Comparison of ENCODE assay signal across 23 cellular contexts in the genomic region with DNA sequence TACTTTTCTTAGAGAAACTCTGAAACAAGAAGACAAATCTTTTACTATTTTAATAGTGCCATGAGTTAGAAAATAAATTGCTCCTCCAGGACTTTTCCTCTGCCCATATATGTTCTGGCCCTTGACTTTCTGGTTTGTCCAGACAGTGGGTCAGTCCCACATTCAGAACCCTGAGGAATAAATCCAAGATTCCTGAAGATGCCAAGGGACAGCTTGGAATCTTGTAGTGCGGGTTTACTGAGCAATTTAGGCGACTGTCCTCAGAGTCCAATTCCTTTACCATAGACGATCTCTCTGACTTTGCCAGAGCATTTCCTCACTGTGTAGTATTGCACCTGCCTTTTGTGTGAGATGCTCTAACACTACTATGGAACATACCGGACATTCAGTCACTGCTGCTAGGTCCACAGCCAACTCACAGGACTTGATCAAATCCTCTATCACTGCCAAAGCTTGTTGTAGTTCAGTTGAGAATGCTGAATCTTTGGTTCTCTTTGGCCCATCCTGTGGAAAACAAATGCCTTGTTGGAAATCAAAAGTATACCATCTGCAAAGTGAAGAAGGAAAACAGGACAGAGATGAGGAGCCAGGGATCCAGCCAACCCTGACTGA. TPM values are rescaled to one million over a fixed set of nuclear protein-coding genes. Genes with fewer than 3 reads are reported as not detected.
DNase-seq lines count a peak whose midpoint lies in the region; ATAC-seq, FAIRE-seq and TF ChIP-seq lines count a peak whose summit lies in the region.
"Had no signal": no experiment of that assay in that cellular context is flagged by ENCODE, and none has a peak within 500 bp of the region (broad histone marks: within the 10 kb centered on the region; RNA-seq: fewer than 3 reads in every experiment).

No MANE protein-coding gene starts in this region.

- H3K27me3 ChIP-seq in bronchial epithelial cell (ENCODE audit: control insufficient read depth, insufficient read depth, low read length) (no peaks in the 10 kb centered on the region), left lung (no peaks in the 10 kb centered on the region)
- H3K27me3 ChIP-seq: BLaER1 had no signal

- H3K4me3 Mint-ChIP-seq in activated naive CD8-positive, alpha-beta T cell treated with anti-CD3 and anti-CD28 coated beads, Interleukin-2, amount 50 U/mL, for 24 hours, result no peak overlapping the region
- no peak overlapping the region for H3K4me3 Mint-ChIP-seq in activated naive CD8-positive, alpha-beta T cell treated with anti-CD3 and anti-CD28 coated beads for 36 hours
- no peak overlapping the region for H3K4me3 Mint-ChIP-seq in nephron progenitor cell
- H3K4me3 Mint-ChIP-seq: CD14-positive monocyte; CD8-positive, alpha-beta T cell; IgD-negative memory B cell had no signal

- peaks cover 64% of the 10 kb centered on the region for H3K4me1 Mint-ChIP-seq in activated naive CD8-positive, alpha-beta T cell treated with anti-CD3 and anti-CD28 coated beads, Interleukin-2, amount 50 U/mL, for 24 hours
- H3K4me1 Mint-ChIP-seq in activated naive CD8-positive, alpha-beta T cell treated with anti-CD3 and anti-CD28 coated beads for 36 hours, result peaks cover 36% of the 10 kb centered on the region
- H3K4me1 Mint-ChIP-seq in nephron progenitor cell, result peaks cover 25% of the 10 kb centered on the region

- H3K4me1 ChIP-seq in left lung, result peaks cover 0 to 25% of the 10 kb centered on the region in 2 donors
- H3K4me1 ChIP-seq: A549 had no signal

- no peaks in the 10 kb centered on the region for H3K9me3 ChIP-seq in left lung
- H3K9me3 ChIP-seq: A549, BLaER1, HAP-1 had no signal

- peak; percentile 47 for FAIRE-seq in bronchial epithelial cell (lab: Jason Lieb, UNC)
- FAIRE-seq: A549, GM12878, GM19239, HepG2 had no signal

- peaks cover 10% of the 10 kb centered on the region for H3K9me3 Mint-ChIP-seq in activated naive CD8-positive, alpha-beta T cell treated with anti-CD3 and anti-CD28 coated beads, Interleukin-2, amount 50 U/mL, for 24 hours
- H3K9me3 Mint-ChIP-seq in activated naive CD8-positive, alpha-beta T cell treated with anti-CD3 and anti-CD28 coated beads for 36 hours, result peaks cover 9% of the 10 kb centered on the region
- H3K9me3 Mint-ChIP-seq in nephron progenitor cell, result no peaks in the 10 kb centered on the region
- H3K9me3 Mint-ChIP-seq: CD14-positive monocyte; CD8-positive, alpha-beta T cell; IgD-negative memory B cell had no signal

- DNase-seq in activated naive CD8-positive, alpha-beta T cell treated with anti-CD3 and anti-CD28 coated beads, Interleukin-2, amount 50 U/mL, for 24 hours, result no peak
- DNase-seq in activated naive CD8-positive, alpha-beta T cell treated with anti-CD3 and anti-CD28 coated beads for 36 hours, result no peak
- DNase-seq in bronchial epithelial cell (ENCODE audit: low read depth) (no peak), nephron progenitor cell (no peak), COR-L47 (lab: John Stamatoyannopoulos, UW) (no peak), left lung (no peak)
- DNase-seq: CD8-positive, alpha-beta T cell; DMS 273 treated with DMSO at 0.1 percent for 48 hours; DMS53; DND-41; EL; GM23248 had no signal

- H3K27ac Mint-ChIP-seq in activated naive CD8-positive, alpha-beta T cell treated with anti-CD3 and anti-CD28 coated beads, Interleukin-2, amount 50 U/mL, for 24 hours, result peak overlapping the region; percentile 27
- no peak overlapping the region for H3K27ac Mint-ChIP-seq in activated naive CD8-positive, alpha-beta T cell treated with anti-CD3 and anti-CD28 coated beads for 36 hours
- H3K27ac Mint-ChIP-seq in nephron progenitor cell, result peak overlapping the region; percentile 30
- H3K27ac Mint-ChIP-seq: CD8-positive, alpha-beta T cell; IgD-negative memory B cell had no signal

- H3K4me3 ChIP-seq in bronchial epithelial cell (ENCODE audit: low read depth, low read length) (no peak overlapping the region), left lung (no peak overlapping the region)
- H3K4me3 ChIP-seq: A549, BLaER1, GM12878, GM23248, HAP-1 had no signal

- no peaks in the 10 kb centered on the region for H3K36me3 ChIP-seq in bronchial epithelial cell (ENCODE audit: control insufficient read depth, insufficient read depth, low read length)
- H3K36me3 ChIP-seq in left lung, result no peaks in the 10 kb centered on the region
- H3K36me3 ChIP-seq: BLaER1, HAP-1 had no signal

- intact Hi-C loops in left lung (cut with DNase I), result no loop called here

- no peak for ATAC-seq in activated naive CD8-positive, alpha-beta T cell treated with anti-CD3 and anti-CD28 coated beads, Interleukin-2, amount 50 U/mL, for 24 hours
- no peak for ATAC-seq in GM19328 (IDR thresholded peaks at IDR 0.05; ENCODE audit: unreplicated experiment)
- no peak for ATAC-seq in left lung
- ATAC-seq: A549; CD8-positive, alpha-beta T cell; GM12878; HepG2 had no signal

- H3K27ac ChIP-seq in left lung, result no peak overlapping the region
- H3K27ac ChIP-seq: 22Rv1, A549, BLaER1, GM23248 had no signal

- no peak for TF ChIP-seq CTCF in bronchial epithelial cell (IDR thresholded peaks at IDR 0.05; ENCODE audit: insufficient read depth, low read length, severe bottlenecking)
- no peak for TF ChIP-seq CTCF in nephron progenitor cell (IDR thresholded peaks at IDR 0.05)
- TF ChIP-seq CTCF in left lung (IDR thresholded peaks at IDR 0.05), result no peak

- H3K36me3 Mint-ChIP-seq in activated naive CD8-positive, alpha-beta T cell treated with anti-CD3 and anti-CD28 coated beads, Interleukin-2, amount 50 U/mL, for 24 hours (ENCODE audit: low read depth), result peaks cover 19% of the 10 kb centered on the region
- H3K36me3 Mint-ChIP-seq in activated naive CD8-positive, alpha-beta T cell treated with anti-CD3 and anti-CD28 coated beads for 36 hours, result peaks cover 18% of the 10 kb centered on the region
- H3K36me3 Mint-ChIP-seq in nephron progenitor cell (ENCODE audit: low read depth), result no peaks in the 10 kb centered on the region
- H3K36me3 Mint-ChIP-seq: CD14-positive monocyte, IgD-negative memory B cell had no signal

- H3K27me3 Mint-ChIP-seq in activated naive CD8-positive, alpha-beta T cell treated with anti-CD3 and anti-CD28 coated beads, Interleukin-2, amount 50 U/mL, for 24 hours, result peaks cover 3% of the 10 kb centered on the region
- H3K27me3 Mint-ChIP-seq in activated naive CD8-positive, alpha-beta T cell treated with anti-CD3 and anti-CD28 coated beads for 36 hours, result no peaks in the 10 kb centered on the region
- H3K27me3 Mint-ChIP-seq in nephron progenitor cell (ENCODE audit: low read depth, poor library complexity), result peaks cover 6% of the 10 kb centered on the region

RNA-seq across cellular contexts. Expression of a gene that starts 37.4 kb away (rescaled TPM):
- 10 to 100 TPM; 11.3 to 13.3 TPM for total RNA-seq in activated naive CD8-positive, alpha-beta T cell treated with anti-CD3 and anti-CD28 coated beads for 36 hours
- total RNA-seq in bronchial epithelial cell (31.6 and 49.8 TPM in 2 replicates), left lung (10 to 100 TPM; 21.7 to 45.2 TPM)
- total RNA-seq: G401, HepG2 had no signal

RNA-seq across cellular contexts. Expression of a gene that starts 53.2 kb away (rescaled TPM):
- 10 to 100 TPM; 10.8 to 10.9 TPM for total RNA-seq in activated naive CD8-positive, alpha-beta T cell treated with anti-CD3 and anti-CD28 coated beads for 36 hours
- total RNA-seq in bronchial epithelial cell (8.4 and 18.8 TPM in 2 replicates), left lung (100 to 1,000 TPM; 201 to 243 TPM)
- total RNA-seq: G401 had no signal

Comparison
In these comparisons a context has a peak if more than half of its experiments do, and no peak if none do; other contexts are left out.
1. RNA of a gene that starts 53.2 kb away (total RNA-seq): 201 to 243 TPM in left lung; 10.8 to 10.9 TPM in activated naive CD8-positive, alpha-beta T cell treated with anti-CD3 and anti-CD28 coated beads for 36 hours and 8.4 to 18.8 TPM in bronchial epithelial cell; every median in the first group is over 10 times any median in the second.